In genomic region chr14:77206877-77207389, GRCh38 we compare ENCODE assay signal across 25 cellular contexts. TPM values are rescaled to one million over a fixed set of nuclear protein-coding genes. Genes with fewer than 3 reads are reported as not detected.
A peak's percentile ranks its signal among the peaks of the same experiment; 100 is the strongest.
DNase-seq lines count a peak whose midpoint lies in the region; ATAC-seq, FAIRE-seq and TF ChIP-seq lines count a peak whose summit lies in the region.
"Had no signal": no experiment of that assay in that cellular context is flagged by ENCODE, and none has a peak within 500 bp of the region (broad histone marks: within the 10 kb centered on the region; RNA-seq: fewer than 3 reads in every experiment).

No MANE protein-coding gene starts in this region.

- H2AK5ac ChIP-seq in H1 (ENCODE audit: low read depth, low read length): no peak overlapping the region

- CTCF ChIA-PET in H1 (lab: Charles Lee; ENCODE audit: partially characterized antibody): interaction anchor here (0.7 to 19.8 kb wide), 19 partner anchors 9 to 362 kb away, joined by 3 to 233 read pairs (median 6); partner anchors contain the start of gene TMEM63C

- WGBS in H1 (ENCODE audit: extremely low coverage in 1 of 2, insufficient coverage in 1 of 2, insufficient read length in 1 of 2, insufficient replicate concordance in 2 of 2, low coverage in 1 of 2, low lambda C conversion rate in 2 of 2, missing lambda C conversion rate in 1 of 2), 2 experiments: 82% methylated on average over 2 of the region's 2 CpGs; no CpG with 5 or more reads in 1 of the 2 experiments

- no peaks in the 10 kb centered on the region for H3K27me3 ChIP-seq in BE2C
- no peaks in the 10 kb centered on the region for H3K27me3 ChIP-seq in H1 (replicated peaks in 1 of 4; ENCODE audit: control insufficient read depth in 3 of 4, extremely low read depth in 1 of 4, insufficient read depth in 3 of 4, low read length in 3 of 4)
- H3K27me3 ChIP-seq: thyroid gland had no signal

- no peak overlapping the region for H3K27ac ChIP-seq in H1 (ENCODE audit: low read depth, low read length)
- H3K27ac ChIP-seq: epithelial cell of prostate, left ventricle myocardium inferior, psoas muscle, thyroid gland had no signal

- H3K9ac ChIP-seq in H1 (replicated peaks in 1 of 4; ENCODE audit: extremely low read depth in 1 of 4, low read depth in 3 of 4, low read length in 3 of 4): no peak overlapping the region; a peak in 1 of 7 replicates

- 0 out of 2 replicates have a peak, but pooled peaks cover 2% of the 10 kb centered on the region for H3K79me1 ChIP-seq in H1 (ENCODE audit: low read depth, low read length)

- POLR2A ChIA-PET in H1 (lab: Charles Lee; ENCODE audit: partially characterized antibody): interaction anchor here (1.6 to 2.7 kb wide), 2 partner anchors 16 to 26 kb away, joined by 3 to 7 read pairs; partner anchors contain the start of gene TMEM63C

- TF ChIP-seq RAD21 in Ishikawa (IDR thresholded peaks at IDR 0.05; ENCODE audit: low read depth) (0 out of 2 replicates have a peak, but pooled peaks have one; percentile 5), H1 (IDR thresholded peaks at IDR 0.05 in 1 of 2, conservative IDR thresholded peaks at IDR 0.05 in 1 of 2; ENCODE audit: low read depth in 2 of 2, low read length in 2 of 2) (peak; percentile 5 to 38; a peak in 3 of 4 replicates)

- no peak overlapping the region for H4K8ac ChIP-seq in H1 (ENCODE audit: extremely low read depth, insufficient read depth, low read length)

- peaks cover 2 to 4% of the 10 kb centered on the region in 2 experiments for H4K20me1 ChIP-seq in H1 (replicated peaks in 1 of 2; ENCODE audit: control insufficient read depth in 1 of 2, insufficient read depth in 2 of 2, low read length in 2 of 2)

- no peak overlapping the region for H2AFZ ChIP-seq in H1 (ENCODE audit: low read length)

- peak; percentile 34 for DNase-seq in NCI-H1436 (lab: John Stamatoyannopoulos, UW)
- no peak for DNase-seq in NCI-H1436 treated with DMSO at 0.1 percent for 48 hours (lab: John Stamatoyannopoulos, UW)
- DNase-seq in BE2C: peak; percentile 42
- no peak for DNase-seq in H1 (ENCODE audit: low read depth in 1 of 2, low spot score in 2 of 2)
- DNase-seq in stimulated activated CD8-positive, alpha-beta memory T cell treated with anti-CD3 and anti-CD28 coated beads, Interleukin-4, amount 100 ng/mL, for 48 hours: no peak
- no peak for DNase-seq in stimulated activated CD4-positive, alpha-beta T cell treated with anti-CD3 and anti-CD28 coated beads, Interleukin-1b, Interleukin-23, amount 100 ng/mL, for 48 hours
- DNase-seq: activated CD4-positive, alpha-beta memory T cell treated with anti-CD3 and anti-CD28 coated beads, Interleukin-2, amount 10 ng/mL, durations not matched to agents 7 days and 5 days; activated CD4-positive, alpha-beta T cell treated with anti-CD3 and anti-CD28 coated beads for 1 hour; activated CD8-positive, alpha-beta memory T cell treated with anti-CD3 and anti-CD28 coated beads, Interleukin-2, amount 50 U/mL, for 48 hours; activated naive CD4-positive, alpha-beta T cell treated with anti-CD3 and anti-CD28 coated beads, Interleukin-2, amount 50 U/mL, for 16 hours; amniotic stem cell; CD8-positive, alpha-beta memory T cell; GOT3; left ventricle myocardium inferior; naive B cell; NCI-H2029 treated with DMSO at 0.1 percent for 48 hours; psoas muscle; stimulated activated naive CD8-positive, alpha-beta T cell treated with anti-CD3 and anti-CD28 coated beads, Interleukin-15, amount 100 ng/mL, for 72 hours; thyroid gland had no signal

- H3K56ac ChIP-seq in H1 (replicated peaks; ENCODE audit: insufficient read length, low read depth, low read length): no peak overlapping the region

- no peak for ATAC-seq in GM21825 (IDR thresholded peaks at IDR 0.05; ENCODE audit: unreplicated experiment)
- ATAC-seq: psoas muscle; stimulated activated naive CD8-positive, alpha-beta T cell treated with anti-CD3 and anti-CD28 coated beads, Interleukin-15, amount 100 ng/mL, for 72 hours had no signal

- H2BK5ac ChIP-seq in H1 (ENCODE audit: low read depth, low read length): no peak overlapping the region

- no peak overlapping the region for H4K91ac ChIP-seq in H1 (replicated peaks; ENCODE audit: insufficient read length, low read length)

- no peak overlapping the region for H2BK20ac ChIP-seq in H1 (ENCODE audit: low read length)

- H3K36me3 ChIP-seq in BE2C (no peaks in the 10 kb centered on the region), H1 (ENCODE audit: control insufficient read depth in 2 of 4, insufficient read depth in 4 of 4, low read length in 3 of 4) (no peaks in the 10 kb centered on the region)
- H3K36me3 ChIP-seq: left ventricle myocardium inferior, thyroid gland had no signal

- FAIRE-seq in H1 (lab: Jason Lieb, UNC): no peak
- FAIRE-seq: RCC 7860, TTC549 had no signal

- H3K4me3 ChIP-seq in BE2C (ENCODE audit: low read depth, low read length): no peak overlapping the region
- no peak overlapping the region for H3K4me3 ChIP-seq in H1 (ENCODE audit: extremely low read depth in 1 of 4, insufficient read depth in 2 of 4, low read depth in 3 of 4, low read length in 4 of 4)
- H3K4me3 ChIP-seq: left ventricle myocardium inferior, psoas muscle, thyroid gland had no signal

- peak; percentile 31 for TF ChIP-seq CTCF in BE2C (IDR thresholded peaks at IDR 0.05; ENCODE audit: low read depth, low read length)
- TF ChIP-seq CTCF in H1 (IDR thresholded peaks at IDR 0.05; ENCODE audit: control extremely low read depth in 1 of 3, insufficient read depth in 1 of 3, low read depth in 1 of 3, low read length in 3 of 3): peak; percentile 30 to 33 (median 31)

- no peak overlapping the region for H3K4ac ChIP-seq in H1 (replicated peaks; ENCODE audit: insufficient read length, low read depth, low read length)

- H3K9me3 ChIP-seq in BE2C (no peaks in the 10 kb centered on the region), H1 (ENCODE audit: insufficient read depth in 2 of 2, low read depth in 1 of 2, low read length in 1 of 2) (no peaks in the 10 kb centered on the region)
- H3K9me3 ChIP-seq: left ventricle myocardium inferior, psoas muscle, thyroid gland had no signal

- no peak overlapping the region for H2BK12ac ChIP-seq in H1 (ENCODE audit: low read depth, low read length)

- H3K18ac ChIP-seq in H1 (ENCODE audit: extremely low read depth, low read length): no peak overlapping the region

- H3K4me2 ChIP-seq in H1 (ENCODE audit: insufficient read depth in 1 of 2, low read depth in 2 of 2, low read length in 2 of 2): no peak overlapping the region

- TF ChIP-seq EP300 in Ishikawa (IDR thresholded peaks at IDR 0.05; ENCODE audit: borderline replicate concordance): no peak
- TF ChIP-seq EP300 in H1 (IDR thresholded peaks at IDR 0.05; ENCODE audit: borderline replicate concordance in 1 of 2, low read depth in 2 of 2, low read length in 2 of 2): no peak

- TF ChIP-seq POLR2A in H1 (IDR thresholded peaks at IDR 0.05; ENCODE audit: control extremely low read depth in 1 of 2, low read depth in 2 of 2, low read length in 2 of 2): no peak

- no peak overlapping the region for H2BK120ac ChIP-seq in H1 (replicated peaks; ENCODE audit: low read depth, low read length)

- H4K5ac ChIP-seq in H1 (ENCODE audit: insufficient read length, low read depth, low read length): no peak overlapping the region

- H3K23ac ChIP-seq in H1 (ENCODE audit: insufficient read length): no peak overlapping the region

- no peaks in the 10 kb centered on the region for H3K23me2 ChIP-seq in H1 (ENCODE audit: low read depth, low read length)

- H2BK15ac ChIP-seq in H1 (ENCODE audit: low read length): no peak overlapping the region

- H3K79me2 ChIP-seq in H1 (ENCODE audit: control insufficient read depth in 1 of 2, insufficient read depth in 2 of 2, low read length in 2 of 2): no peaks in the 10 kb centered on the region

- H3K4me1 ChIP-seq in BE2C (no peaks in the 10 kb centered on the region), H1 (replicated peaks in 1 of 4; ENCODE audit: control insufficient read depth in 3 of 4, insufficient read depth in 4 of 4, low read length in 3 of 4) (peaks cover 0 to 11% (median 8%) of the 10 kb centered on the region in 4 experiments; a peak in 5 of 7 replicates)
- H3K4me1 ChIP-seq: left ventricle myocardium inferior, psoas muscle, thyroid gland had no signal

- no peak overlapping the region for H3K14ac ChIP-seq in H1 (ENCODE audit: insufficient read length)

TF ChIP-seq in Ishikawa, 13 proteins besides CTCF, POLR2A, EP300 and RAD21 (continues in another document):
- TF ChIP-seq MAX (IDR thresholded peaks at IDR 0.05) (no peak), CEBPB (IDR thresholded peaks at IDR 0.05) (no peak), CREB1 (IDR thresholded peaks at IDR 0.05; ENCODE audit: low read depth) (no peak)

TF ChIP-seq in H1, 55 proteins besides CTCF, POLR2A, EP300 and RAD21 (continues in another document):
- TF ChIP-seq SAP30 (IDR thresholded peaks at IDR 0.05; ENCODE audit: insufficient read depth, insufficient replicate concordance, low read length): no peak
- no peak for TF ChIP-seq KDM5A (IDR thresholded peaks at IDR 0.05; ENCODE audit: low read length)
- no peak for TF ChIP-seq SRF (IDR thresholded peaks at IDR 0.05; ENCODE audit: low read depth, low read length)

RNA-seq across cellular contexts. Expression of gene TMEM63C, which starts 25.3 kb away (rescaled TPM):
- polyA plus RNA-seq in BE2C (2012; ENCODE audit: insufficient read depth, insufficient read length, low read depth): 7.2 TPM
- total RNA-seq in H1 (2021; fragmentation: NEBNext Ultra II Directional; extraction: Animal tissue kit (Norgen Biotek cat#: 25700)): 7.0 and 7.6 TPM in 2 replicates
- 3.0 and 3.7 TPM in 2 replicates for polyA plus RNA-seq in H1 (2011; rRNA removed)
- polyA plus RNA-seq in H1 (2011; cell fraction: cytosol; rRNA removed): 3.6 TPM
- 7.8 TPM for polyA plus RNA-seq in H1 (2011; cell fraction: nucleus; rRNA removed)
- 4.5 to 6.5 TPM (median 5.4 TPM) in 4 replicates for polyA plus RNA-seq in H1 (2012, experiment 1 of 2)
- polyA plus RNA-seq in H1 (2012, experiment 2 of 2): 2.4 TPM
- 7.3 TPM for polyA plus RNA-seq in H1 (2013, experiment 1 of 2)
- 6.9 TPM for polyA plus RNA-seq in H1 (2013, experiment 2 of 2)
- polyA minus RNA-seq in H1 (2011; rRNA and poly(A)+ RNA removed): 6.0 and 7.1 TPM in 2 replicates
- 4.5 TPM for polyA minus RNA-seq in H1 (2011; cell fraction: cytosol; rRNA and poly(A)+ RNA removed)
- polyA minus RNA-seq in H1 (2011; cell fraction: nucleus; rRNA and poly(A)+ RNA removed): 7.2 TPM
- total RNA-seq: NCI-H460 had no signal

Comparison
In these comparisons a context has a peak if more than half of its experiments do, and no peak if none do; other contexts are left out.
1. DNase-seq: peak in NCI-H1436 (single experiment) and BE2C (single experiment); none in NCI-H1436 treated with DMSO at 0.1 percent for 48 hours (single experiment), H1 (0 of 2), stimulated activated CD8-positive, alpha-beta memory T cell treated with anti-CD3 and anti-CD28 coated beads, Interleukin-4, amount 100 ng/mL, for 48 hours (single experiment) and stimulated activated CD4-positive, alpha-beta T cell treated with anti-CD3 and anti-CD28 coated beads, Interleukin-1b, Interleukin-23, amount 100 ng/mL, for 48 hours (single experiment).